ENCODE assay signal across 2 cellular contexts in genomic region chr2:157421964-157422363, GRCh38.
TF ChIP-seq lines count a peak whose summit lies in the region.

No MANE protein-coding gene starts in this region.

TF ChIP-seq in GM12878, 131 proteins besides CTCF, POLR2A, EP300 and RAD21:
- TF ChIP-seq REST (IDR thresholded peaks at IDR 0.05; ENCODE audit: low read depth, low read length), result no peak
- no peak for TF ChIP-seq SKIL (IDR thresholded peaks at IDR 0.05; ENCODE audit: low read depth, poor library complexity, severe bottlenecking)
- peak; percentile 26; the same call in 1 of the 2 replicates for TF ChIP-seq PAX8 (IDR thresholded peaks at IDR 0.05)

TF ChIP-seq in GM23338, 12 proteins besides CTCF, POLR2A, EP300 and RAD21:
- no peak for TF ChIP-seq ZNF331 (CRISPR knock-in tag; IDR thresholded peaks at IDR 0.05; ENCODE audit: low read depth)
- TF ChIP-seq STAT1 (IDR thresholded peaks at IDR 0.05; ENCODE audit: unreplicated experiment), result no peak
- no peak for TF ChIP-seq EZH2phosphoT487 (IDR thresholded peaks at IDR 0.05; ENCODE audit: unreplicated experiment)
- TF ChIP-seq JUNB (IDR thresholded peaks at IDR 0.05; ENCODE audit: unreplicated experiment), result no peak
- TF ChIP-seq CREB1 (CRISPR knock-in tag; IDR thresholded peaks at IDR 0.05; ENCODE audit: low read depth), result no peak
- TF ChIP-seq, protein P1, sequence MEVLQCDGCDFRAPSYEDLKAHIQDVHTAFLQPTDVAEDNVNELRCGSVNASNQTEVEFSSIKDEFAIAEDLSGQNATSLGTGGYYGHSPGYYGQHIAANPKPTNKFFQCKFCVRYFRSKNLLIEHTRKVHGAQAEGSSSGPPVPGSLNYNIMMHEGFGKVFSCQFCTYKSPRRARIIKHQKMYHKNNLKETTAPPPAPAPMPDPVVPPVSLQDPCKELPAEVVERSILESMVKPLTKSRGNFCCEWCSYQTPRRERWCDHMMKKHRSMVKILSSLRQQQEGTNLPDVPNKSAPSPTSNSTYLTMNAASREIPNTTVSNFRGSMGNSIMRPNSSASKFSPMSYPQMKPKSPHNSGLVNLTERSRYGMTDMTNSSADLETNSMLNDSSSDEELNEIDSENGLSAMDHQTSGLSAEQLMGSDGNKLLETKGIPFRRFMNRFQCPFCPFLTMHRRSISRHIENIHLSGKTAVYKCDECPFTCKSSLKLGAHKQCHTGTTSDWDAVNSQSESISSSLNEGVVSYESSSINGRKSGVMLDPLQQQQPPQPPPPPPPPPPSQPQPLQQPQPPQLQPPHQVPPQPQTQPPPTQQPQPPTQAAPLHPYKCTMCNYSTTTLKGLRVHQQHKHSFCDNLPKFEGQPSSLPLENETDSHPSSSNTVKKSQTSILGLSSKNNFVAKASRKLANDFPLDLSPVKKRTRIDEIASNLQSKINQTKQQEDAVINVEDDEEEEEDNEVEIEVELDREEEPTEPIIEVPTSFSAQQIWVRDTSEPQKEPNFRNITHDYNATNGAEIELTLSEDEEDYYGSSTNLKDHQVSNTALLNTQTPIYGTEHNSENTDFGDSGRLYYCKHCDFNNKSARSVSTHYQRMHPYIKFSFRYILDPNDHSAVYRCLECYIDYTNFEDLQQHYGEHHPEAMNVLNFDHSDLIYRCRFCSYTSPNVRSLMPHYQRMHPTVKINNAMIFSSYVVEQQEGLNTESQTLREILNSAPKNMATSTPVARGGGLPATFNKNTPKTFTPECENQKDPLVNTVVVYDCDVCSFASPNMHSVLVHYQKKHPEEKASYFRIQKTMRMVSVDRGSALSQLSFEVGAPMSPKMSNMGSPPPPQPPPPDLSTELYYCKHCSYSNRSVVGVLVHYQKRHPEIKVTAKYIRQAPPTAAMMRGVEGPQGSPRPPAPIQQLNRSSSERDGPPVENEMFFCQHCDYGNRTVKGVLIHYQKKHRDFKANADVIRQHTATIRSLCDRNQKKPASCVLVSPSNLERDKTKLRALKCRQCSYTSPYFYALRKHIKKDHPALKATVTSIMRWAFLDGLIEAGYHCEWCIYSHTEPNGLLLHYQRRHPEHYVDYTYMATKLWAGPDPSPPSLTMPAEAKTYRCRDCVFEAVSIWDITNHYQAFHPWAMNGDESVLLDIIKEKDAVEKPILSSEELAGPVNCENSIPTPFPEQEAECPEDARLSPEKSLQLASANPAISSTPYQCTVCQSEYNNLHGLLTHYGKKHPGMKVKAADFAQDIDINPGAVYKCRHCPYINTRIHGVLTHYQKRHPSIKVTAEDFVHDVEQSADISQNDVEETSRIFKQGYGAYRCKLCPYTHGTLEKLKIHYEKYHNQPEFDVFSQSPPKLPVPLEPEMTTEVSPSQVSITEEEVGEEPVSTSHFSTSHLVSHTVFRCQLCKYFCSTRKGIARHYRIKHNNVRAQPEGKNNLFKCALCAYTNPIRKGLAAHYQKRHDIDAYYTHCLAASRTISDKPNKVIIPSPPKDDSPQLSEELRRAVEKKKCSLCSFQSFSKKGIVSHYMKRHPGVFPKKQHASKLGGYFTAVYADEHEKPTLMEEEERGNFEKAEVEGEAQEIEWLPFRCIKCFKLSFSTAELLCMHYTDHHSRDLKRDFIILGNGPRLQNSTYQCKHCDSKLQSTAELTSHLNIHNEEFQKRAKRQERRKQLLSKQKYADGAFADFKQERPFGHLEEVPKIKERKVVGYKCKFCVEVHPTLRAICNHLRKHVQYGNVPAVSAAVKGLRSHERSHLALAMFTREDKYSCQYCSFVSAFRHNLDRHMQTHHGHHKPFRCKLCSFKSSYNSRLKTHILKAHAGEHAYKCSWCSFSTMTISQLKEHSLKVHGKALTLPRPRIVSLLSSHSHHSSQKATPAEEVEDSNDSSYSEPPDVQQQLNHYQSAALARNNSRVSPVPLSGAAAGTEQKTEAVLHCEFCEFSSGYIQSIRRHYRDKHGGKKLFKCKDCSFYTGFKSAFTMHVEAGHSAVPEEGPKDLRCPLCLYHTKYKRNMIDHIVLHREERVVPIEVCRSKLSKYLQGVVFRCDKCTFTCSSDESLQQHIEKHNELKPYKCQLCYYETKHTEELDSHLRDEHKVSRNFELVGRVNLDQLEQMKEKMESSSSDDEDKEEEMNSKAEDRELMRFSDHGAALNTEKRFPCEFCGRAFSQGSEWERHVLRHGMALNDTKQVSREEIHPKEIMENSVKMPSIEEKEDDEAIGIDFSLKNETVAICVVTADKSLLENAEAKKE (CRISPR knock-in tag; IDR thresholded peaks at IDR 0.05), result no peak
- TF ChIP-seq ETS1 (IDR thresholded peaks at IDR 0.05), result no peak
- TF ChIP-seq REST (IDR thresholded peaks at IDR 0.05; ENCODE audit: unreplicated experiment), result no peak
- no peak for TF ChIP-seq POLR2AphosphoS5 (IDR thresholded peaks at IDR 0.05; ENCODE audit: low read depth)
- no peak for TF ChIP-seq EZH2 (IDR thresholded peaks at IDR 0.05; ENCODE audit: low read depth, unreplicated experiment)
- no peak for TF ChIP-seq ZNF114 (CRISPR knock-in tag; IDR thresholded peaks at IDR 0.05)
- TF ChIP-seq NANOG (IDR thresholded peaks at IDR 0.05; ENCODE audit: borderline replicate concordance), result no peak
